In the genomic region with DNA sequence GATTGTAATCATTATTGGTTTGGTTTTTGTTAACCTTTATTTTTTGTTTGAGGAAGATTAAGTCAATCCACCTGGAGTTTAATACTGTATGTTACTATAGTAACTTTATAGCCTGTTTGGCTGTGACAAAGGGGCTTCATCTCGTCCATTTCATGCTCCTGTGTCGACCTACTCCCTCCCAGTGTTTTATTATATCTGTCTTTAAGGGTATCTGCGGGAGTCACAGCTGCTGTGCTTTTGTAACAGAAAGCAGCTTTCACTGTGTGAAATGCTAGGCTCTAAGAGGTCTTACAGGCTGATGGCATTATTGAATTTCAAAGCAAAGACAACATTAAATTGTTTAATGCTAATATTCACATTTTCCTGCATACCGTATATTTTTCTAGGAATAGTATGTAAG, we compare ENCODE assay signal across 16 cellular contexts.
"Had no signal": no experiment of that assay in that cellular context is flagged by ENCODE, and none has a peak within 500 bp of the region (broad histone marks: within the 10 kb centered on the region; RNA-seq: fewer than 3 reads in every experiment).

No MANE protein-coding gene starts in this region.

- H3K9me3 Mint-ChIP-seq: activated T-helper 1 cell treated with anti-CD3 and anti-CD28 coated beads, Interleukin-12 subunit alpha, Interleukin-12 subunit beta, Interleukin-2, Interleukin-4 antibody, amounts not matched to agents 30 ng/mL and 10 ng/mL and 1 ng/mL, durations not matched to agents 14 hours and 24 hours and 36 hours; effector memory CD8-positive, alpha-beta T cell; stimulated activated naive CD8-positive, alpha-beta T cell treated with anti-CD3 and anti-CD28 coated beads, Interleukin-15, Interleukin-2, amounts not matched to agents 100 ng/mL and 50 ng/mL, for 24 hours; type B pancreatic cell had no signal

- H3K27me3 Mint-ChIP-seq: dendritic cell treated with granulocyte-macrophage colony-stimulating factor and Interleukin-4, amounts not matched to agents 40 ng/mL and 50 ng/mL, for 4 days; effector memory CD8-positive, alpha-beta T cell; stimulated activated naive CD8-positive, alpha-beta T cell treated with anti-CD3 and anti-CD28 coated beads, Interleukin-15, Interleukin-2, amounts not matched to agents 100 ng/mL and 50 ng/mL, for 24 hours; type B pancreatic cell had no signal

- H3K4me1 Mint-ChIP-seq: immature natural killer cell had no signal

- DNase-seq: activated naive CD4-positive, alpha-beta T cell; anterior cingulate cortex; cerebellar nuclear complex; effector memory CD8-positive, alpha-beta T cell; heart left ventricle; immature natural killer cell; psoas muscle; right lobe of liver had no signal

- H3K4me1 ChIP-seq: breast epithelium, heart left ventricle, psoas muscle, right lobe of liver, suprapubic skin had no signal

- H3K36me3 Mint-ChIP-seq: immature natural killer cell, type B pancreatic cell had no signal

- H3K27me3 ChIP-seq: breast epithelium, heart left ventricle, right lobe of liver, suprapubic skin had no signal

- H3K27ac ChIP-seq: breast epithelium, heart left ventricle, psoas muscle, right lobe of liver, suprapubic skin had no signal

- H3K9me3 ChIP-seq: breast epithelium, heart left ventricle, psoas muscle, right lobe of liver had no signal

- H3K36me3 ChIP-seq: breast epithelium, heart left ventricle, right lobe of liver, suprapubic skin had no signal

- H3K4me3 ChIP-seq: breast epithelium, heart left ventricle, psoas muscle, right lobe of liver, smooth muscle cell, suprapubic skin had no signal

- H3K4me3 Mint-ChIP-seq: activated T-helper 1 cell treated with anti-CD3 and anti-CD28 coated beads, Interleukin-12 subunit alpha, Interleukin-12 subunit beta, Interleukin-2, Interleukin-4 antibody, amounts not matched to agents 30 ng/mL and 10 ng/mL and 1 ng/mL, durations not matched to agents 14 hours and 24 hours and 36 hours; dendritic cell treated with granulocyte-macrophage colony-stimulating factor and Interleukin-4, amounts not matched to agents 40 ng/mL and 50 ng/mL, for 4 days; effector memory CD8-positive, alpha-beta T cell; immature natural killer cell; nephron; stimulated activated naive CD8-positive, alpha-beta T cell treated with anti-CD3 and anti-CD28 coated beads, Interleukin-15, Interleukin-2, amounts not matched to agents 100 ng/mL and 50 ng/mL, for 24 hours; type B pancreatic cell had no signal

- H3K27ac Mint-ChIP-seq: activated T-helper 1 cell treated with anti-CD3 and anti-CD28 coated beads, Interleukin-12 subunit alpha, Interleukin-12 subunit beta, Interleukin-2, Interleukin-4 antibody, amounts not matched to agents 30 ng/mL and 10 ng/mL and 1 ng/mL, durations not matched to agents 14 hours and 24 hours and 36 hours; dendritic cell treated with granulocyte-macrophage colony-stimulating factor and Interleukin-4, amounts not matched to agents 40 ng/mL and 50 ng/mL, for 4 days; effector memory CD8-positive, alpha-beta T cell; immature natural killer cell; nephron; stimulated activated naive CD8-positive, alpha-beta T cell treated with anti-CD3 and anti-CD28 coated beads, Interleukin-15, Interleukin-2, amounts not matched to agents 100 ng/mL and 50 ng/mL, for 24 hours; type B pancreatic cell had no signal
